ENCODE assay signal across 14 cellular contexts in the genomic region with DNA sequence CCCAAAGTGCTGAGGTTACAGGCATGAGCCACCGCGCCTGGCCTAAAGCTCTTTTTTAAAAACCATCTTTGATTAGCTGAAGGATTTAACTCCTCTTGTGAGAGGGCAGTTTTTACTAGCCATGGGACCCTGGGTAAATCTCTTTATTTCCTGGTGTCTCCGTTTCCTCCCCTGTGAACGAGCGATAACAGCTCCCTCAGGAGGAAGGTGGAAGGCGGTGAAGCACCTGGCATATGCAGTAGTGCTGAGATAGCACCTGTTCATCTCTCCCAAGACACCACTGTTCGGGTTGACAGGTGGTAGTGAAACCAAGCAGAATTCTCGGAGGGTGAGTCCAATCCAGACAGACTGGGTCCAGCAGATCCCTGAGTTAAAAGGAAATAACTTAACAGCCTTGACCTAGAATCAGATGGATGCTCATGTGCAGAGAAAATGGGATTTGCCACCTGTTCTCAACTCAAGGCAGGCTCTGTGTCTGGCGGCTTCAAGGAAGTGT.
"Had no signal": no experiment of that assay in that cellular context is flagged by ENCODE, and none has a peak within 500 bp of the region (broad histone marks: within the 10 kb centered on the region; RNA-seq: fewer than 3 reads in every experiment).

No MANE protein-coding gene starts in this region.

- H3K4me1 ChIP-seq: sigmoid colon had no signal

- H3K36me3 Mint-ChIP-seq: activated naive CD8-positive, alpha-beta T cell; natural killer cell treated with Interleukin-12 subunit alpha and Interleukin-12 subunit beta and Interleukin-15 and Interleukin-18, amount 100 ng/mL, for 72 hours had no signal

- H3K27ac Mint-ChIP-seq: activated naive CD8-positive, alpha-beta T cell; natural killer cell treated with Interleukin-12 subunit alpha and Interleukin-12 subunit beta and Interleukin-15 and Interleukin-18, amount 100 ng/mL, for 72 hours had no signal

- ATAC-seq: activated CD4-positive, CD25-positive, alpha-beta regulatory T cell treated with anti-CD3 and anti-CD28 coated beads, Interleukin-2, amount 50 U/mL, for 24 hours; activated T-cell treated with anti-CD3 and anti-CD28 coated beads, Interleukin-2, amount 50 U/mL, for 4 hours; esophagus mucosa; natural killer cell treated with Interleukin-12 subunit alpha and Interleukin-12 subunit beta and Interleukin-15 and Interleukin-18, amount 100 ng/mL, for 72 hours had no signal

- H3K36me3 ChIP-seq: brain microvascular endothelial cell, transverse colon had no signal

- H3K27ac ChIP-seq: brain microvascular endothelial cell, transverse colon had no signal

- H3K9me3 ChIP-seq: sigmoid colon, transverse colon had no signal

- H3K9me3 Mint-ChIP-seq: activated T-cell treated with anti-CD3 and anti-CD28 coated beads, Interleukin-2, amount 50 U/mL, for 4 hours; natural killer cell treated with Interleukin-12 subunit alpha and Interleukin-12 subunit beta and Interleukin-15 and Interleukin-18, amount 100 ng/mL, for 72 hours had no signal

- H3K27me3 Mint-ChIP-seq: activated naive CD8-positive, alpha-beta T cell had no signal

- H3K4me3 ChIP-seq: sigmoid colon, transverse colon had no signal

- DNase-seq: activated CD4-positive, alpha-beta T cell treated with anti-CD3 and anti-CD28 coated beads, Interleukin-2, amount 50 U/mL, for 48 hours; activated effector memory CD4-positive, alpha-beta T cell treated with anti-CD3 and anti-CD28 coated beads, Interleukin-2, amount 50 U/mL, for 16 hours; activated T-cell treated with anti-CD3 and anti-CD28 coated beads, Interleukin-2, amount 50 U/mL, for 4 hours; brain microvascular endothelial cell; dermis blood vessel endothelial cell; sigmoid colon; stimulated activated CD4-positive, alpha-beta T cell treated with anti-CD3 and anti-CD28 coated beads, Interleukin-12 subunit alpha, Interleukin-12 subunit beta, amount 100 ng/mL, for 4 hours; stimulated activated naive CD4-positive, alpha-beta T cell; substantia nigra; transverse colon had no signal

- H3K27me3 ChIP-seq: brain microvascular endothelial cell, sigmoid colon, transverse colon had no signal

- H3K4me3 Mint-ChIP-seq: activated naive CD8-positive, alpha-beta T cell; activated T-cell treated with anti-CD3 and anti-CD28 coated beads, Interleukin-2, amount 50 U/mL, for 4 hours; natural killer cell treated with Interleukin-12 subunit alpha and Interleukin-12 subunit beta and Interleukin-15 and Interleukin-18, amount 100 ng/mL, for 72 hours had no signal
